In genomic region chr18:59994357-59994756, GRCh38 we compare ENCODE assay signal across 10 cellular contexts.
DNase-seq lines count a peak whose midpoint lies in the region; ATAC-seq and TF ChIP-seq lines count a peak whose summit lies in the region.
"Had no signal": no experiment of that assay in that cellular context is flagged by ENCODE, and none has a peak within 500 bp of the region (broad histone marks: within the 10 kb centered on the region; RNA-seq: fewer than 3 reads in every experiment).

No MANE protein-coding gene starts in this region.

- no peaks in the 10 kb centered on the region for H3K4me1 ChIP-seq in RWPE2 (ENCODE audit: insufficient read depth, poor library complexity, severe bottlenecking)

- DNase-seq in NCI-H748 (lab: John Stamatoyannopoulos, UW; ENCODE audit: unreplicated experiment) (peak; percentile 44), NCI-H748 treated with DMSO at 0.1 percent for 48 hours (lab: John Stamatoyannopoulos, UW) (no peak), RWPE2 (ENCODE audit: low spot score) (no peak), renal cortical epithelial cell (ENCODE audit: low read depth) (peak; percentile 17), pons (ENCODE audit: low spot score) (no peak), dedifferentiated amniotic fluid mesenchymal stem cell (ENCODE audit: extremely low spot score) (no peak)
- DNase-seq: CD8-positive, alpha-beta T cell; cerebellar nuclear complex had no signal

- H3K27me3 ChIP-seq in RWPE2 (ENCODE audit: insufficient read depth, poor library complexity, severe bottlenecking): no peaks in the 10 kb centered on the region

- no peaks in the 10 kb centered on the region for H3K36me3 ChIP-seq in RWPE2 (ENCODE audit: low read depth)

- TF ChIP-seq CTCF in RWPE2 (IDR thresholded peaks at IDR 0.05; ENCODE audit: poor library complexity, severe bottlenecking): peak; percentile 43

- H3K4me3 ChIP-seq in RWPE2 (ENCODE audit: severe bottlenecking): no peak overlapping the region

- no peak overlapping the region for H3K27ac ChIP-seq in RWPE2 (ENCODE audit: poor library complexity, severe bottlenecking)

- ATAC-seq in HG02870 (IDR thresholded peaks at IDR 0.05; ENCODE audit: unreplicated experiment) (peak; percentile 57), RWPE2 (ENCODE audit: low read depth) (peak; percentile 49; the same call in 1 of the 3 replicates), HG03460 (IDR thresholded peaks at IDR 0.05; ENCODE audit: unreplicated experiment) (no peak)
- ATAC-seq: CD8-positive, alpha-beta T cell had no signal

- no peaks in the 10 kb centered on the region for H3K9me3 ChIP-seq in RWPE2 (ENCODE audit: severe bottlenecking)

Comparison
In these comparisons a context has a peak if more than half of its experiments do, and no peak if none do; other contexts are left out.
1. DNase-seq: peak in NCI-H748 (single experiment) and renal cortical epithelial cell (single experiment); none in NCI-H748 treated with DMSO at 0.1 percent for 48 hours (single experiment), RWPE2 (single experiment), pons (single experiment) and dedifferentiated amniotic fluid mesenchymal stem cell (single experiment).